In genomic region chr2:25198209-25198525, GRCh38 we compare ENCODE assay signal across 32 cellular contexts. TPM values are rescaled to one million over a fixed set of nuclear protein-coding genes. Genes with fewer than 3 reads are reported as not detected.
DNase-seq lines count a peak whose midpoint lies in the region; ATAC-seq and TF ChIP-seq lines count a peak whose summit lies in the region.
"Had no signal": no experiment of that assay in that cellular context is flagged by ENCODE, and none has a peak within 500 bp of the region (broad histone marks: within the 10 kb centered on the region; RNA-seq: fewer than 3 reads in every experiment).

No MANE protein-coding gene starts in this region.

- no peaks in the 10 kb centered on the region for H3K9me2 ChIP-seq in hepatocyte (replicated peaks; ENCODE audit: insufficient read depth)

- H3K27ac Mint-ChIP-seq in HFFc6 = 0 out of 2 replicates have a peak overlapping the region, but pooled peaks have one; percentile 24
- H3K27ac Mint-ChIP-seq: activated naive CD4-positive, alpha-beta T cell treated with anti-CD3 and anti-CD28 coated beads for 36 hours; activated T-helper 1 cell treated with anti-CD3 and anti-CD28 coated beads, Interleukin-12 subunit alpha, Interleukin-12 subunit beta, Interleukin-2, Interleukin-4 antibody, amounts not matched to agents 30 ng/mL and 10 ng/mL and 1 ng/mL, durations not matched to agents 14 hours and 24 hours and 36 hours; memory B cell had no signal

- no peak for ATAC-seq in foreskin keratinocyte
- ATAC-seq: esophagus mucosa; left cardiac atrium; stimulated activated effector memory CD8-positive, alpha-beta T cell treated with anti-CD3 and anti-CD28 coated beads, Interleukin-12 subunit alpha, Interleukin-12 subunit beta, amount 100 ng/mL, for 72 hours had no signal

- H3K27ac ChIP-seq in SK-N-MC (no peak overlapping the region), hepatocyte (peak overlapping the region; percentile 80), foreskin keratinocyte (no peak overlapping the region)
- H3K27ac ChIP-seq: C4-2B, right atrium auricular region had no signal

- H3K9me3 ChIP-seq in SK-N-MC (ENCODE audit: low read depth, low read length) (no peaks in the 10 kb centered on the region), hepatocyte (ENCODE audit: low read depth) (no peaks in the 10 kb centered on the region)
- H3K9me3 ChIP-seq: HAP-1, right atrium auricular region had no signal

- no peaks in the 10 kb centered on the region for H4K20me1 ChIP-seq in hepatocyte (ENCODE audit: insufficient read depth, poor library complexity, severe bottlenecking)

- H3K4me3 Mint-ChIP-seq in HFFc6 = no peak overlapping the region; the same call in 1 of the 2 replicates
- H3K4me3 Mint-ChIP-seq: activated naive CD4-positive, alpha-beta T cell treated with anti-CD3 and anti-CD28 coated beads for 36 hours; activated T-helper 1 cell treated with anti-CD3 and anti-CD28 coated beads, Interleukin-12 subunit alpha, Interleukin-12 subunit beta, Interleukin-2, Interleukin-4 antibody, amounts not matched to agents 30 ng/mL and 10 ng/mL and 1 ng/mL, durations not matched to agents 14 hours and 24 hours and 36 hours; memory B cell; stimulated activated effector memory CD8-positive, alpha-beta T cell treated with anti-CD3 and anti-CD28 coated beads, Interleukin-12 subunit alpha, Interleukin-12 subunit beta, amount 100 ng/mL, for 72 hours had no signal

- H2AFZ ChIP-seq in hepatocyte = no peak overlapping the region

- H3K27me3 Mint-ChIP-seq in HFFc6 (ENCODE audit: insufficient read depth) = peaks cover 15% of the 10 kb centered on the region

- H3K4me2 ChIP-seq in hepatocyte = peak overlapping the region; percentile 33

- no peaks in the 10 kb centered on the region for H3K36me3 Mint-ChIP-seq in HFFc6 (ENCODE audit: low read depth)
- H3K36me3 Mint-ChIP-seq: memory B cell; stimulated activated effector memory CD8-positive, alpha-beta T cell treated with anti-CD3 and anti-CD28 coated beads, Interleukin-12 subunit alpha, Interleukin-12 subunit beta, amount 100 ng/mL, for 72 hours had no signal

- no peak overlapping the region for H3K4me3 ChIP-seq in SK-N-MC
- no peak overlapping the region for H3K4me3 ChIP-seq in hepatocyte
- H3K4me3 ChIP-seq: HAP-1, right atrium auricular region had no signal

- WGBS in hepatocyte (ENCODE audit: low lambda C conversion rate, missing lambda C conversion rate) = 62% methylated on average over 4 of the region's 4 CpGs

- H3K9ac ChIP-seq in SK-N-MC (ENCODE audit: insufficient read length) = peak overlapping the region; percentile 0

- H3K4me1 ChIP-seq in hepatocyte (ENCODE audit: insufficient read depth) (peaks cover 5% of the 10 kb centered on the region), foreskin keratinocyte (no peaks in the 10 kb centered on the region)
- H3K4me1 ChIP-seq: right atrium auricular region had no signal

- H3K79me2 ChIP-seq in hepatocyte = no peaks in the 10 kb centered on the region

- TF ChIP-seq CTCF in HFFc6 (IDR thresholded peaks at IDR 0.05) (no peak), hepatocyte (IDR thresholded peaks at IDR 0.05; ENCODE audit: poor library complexity) (no peak), foreskin keratinocyte (conservative IDR thresholded peaks at IDR 0.05) (no peak)

- H3K9me3 Mint-ChIP-seq in HFFc6 = no peaks in the 10 kb centered on the region
- H3K9me3 Mint-ChIP-seq: activated naive CD4-positive, alpha-beta T cell treated with anti-CD3 and anti-CD28 coated beads for 36 hours; activated T-helper 1 cell treated with anti-CD3 and anti-CD28 coated beads, Interleukin-12 subunit alpha, Interleukin-12 subunit beta, Interleukin-2, Interleukin-4 antibody, amounts not matched to agents 30 ng/mL and 10 ng/mL and 1 ng/mL, durations not matched to agents 14 hours and 24 hours and 36 hours; memory B cell; stimulated activated effector memory CD8-positive, alpha-beta T cell treated with anti-CD3 and anti-CD28 coated beads, Interleukin-12 subunit alpha, Interleukin-12 subunit beta, amount 100 ng/mL, for 72 hours had no signal

- H3K4me1 Mint-ChIP-seq in HFFc6 (ENCODE audit: low read depth) = peaks cover 11% of the 10 kb centered on the region

- H3K36me3 ChIP-seq in SK-N-MC (ENCODE audit: insufficient read depth, low read length) (no peaks in the 10 kb centered on the region), hepatocyte (replicated peaks; ENCODE audit: insufficient read depth, low read depth) (no peaks in the 10 kb centered on the region)
- H3K36me3 ChIP-seq: HAP-1, right atrium auricular region had no signal

- H3K27me3 ChIP-seq in hepatocyte (no peaks in the 10 kb centered on the region), foreskin keratinocyte (no peaks in the 10 kb centered on the region)
- H3K27me3 ChIP-seq: right atrium auricular region had no signal

- no peak for DNase-seq in HFFc6
- no peak for DNase-seq in SK-N-MC (ENCODE audit: low read depth, low spot score)
- no peak for DNase-seq in hepatocyte (ENCODE audit: low spot score)
- peak; percentile 63 for DNase-seq in pons (ENCODE audit: low spot score)
- DNase-seq in HK-2 (ENCODE audit: unreplicated experiment) = no peak
- no peak for DNase-seq in SIG-M5 (lab: John Stamatoyannopoulos, UW)
- no peak for DNase-seq in foreskin keratinocyte
- DNase-seq in central memory CD4-positive, alpha-beta T cell = no peak
- DNase-seq: activated CD4-positive, alpha-beta T cell treated with anti-CD3 and anti-CD28 coated beads, Interleukin-2, amount 50 U/mL, for 4 hours; activated CD8-positive, alpha-beta memory T cell treated with anti-CD3 and anti-CD28 coated beads, Interleukin-2, amount 50 U/mL, for 4 hours; activated naive CD4-positive, alpha-beta T cell treated with anti-CD3 and anti-CD28 coated beads for 36 hours; amniotic stem cell; DMS79; effector CD8-positive, alpha-beta T cell; GDM1; Kasumi-1; left cardiac atrium; NCI-H146; NCI-H2107; NCI-H446; NCI-H774; stimulated activated CD4-positive, alpha-beta T cell treated with anti-CD3 and anti-CD28 coated beads, Interleukin-4, amount 100 ng/mL, for 24 hours had no signal

RNA-seq across cellular contexts. Expression of gene POMC, which starts 29.8 kb away (rescaled TPM):
- total RNA-seq in HFFc6 (2021; fragmentation: NEBNext Ultra II Directional; extraction: Animal tissue kit (Norgen Biotek cat#: 25700)) = not detected
- total RNA-seq in hepatocyte = 3.5 and 6.0 TPM in 2 replicates
- polyA plus RNA-seq in hepatocyte = 4.4 and 5.6 TPM in 2 replicates
- total RNA-seq in foreskin keratinocyte = 0.39 and 0.71 TPM in 2 replicates
- polyA plus RNA-seq in foreskin keratinocyte = 0.46 and 0.50 TPM in 2 replicates
- total RNA-seq: myocyte, OCI-LY7, osteocyte had no signal
